In the genomic region with DNA sequence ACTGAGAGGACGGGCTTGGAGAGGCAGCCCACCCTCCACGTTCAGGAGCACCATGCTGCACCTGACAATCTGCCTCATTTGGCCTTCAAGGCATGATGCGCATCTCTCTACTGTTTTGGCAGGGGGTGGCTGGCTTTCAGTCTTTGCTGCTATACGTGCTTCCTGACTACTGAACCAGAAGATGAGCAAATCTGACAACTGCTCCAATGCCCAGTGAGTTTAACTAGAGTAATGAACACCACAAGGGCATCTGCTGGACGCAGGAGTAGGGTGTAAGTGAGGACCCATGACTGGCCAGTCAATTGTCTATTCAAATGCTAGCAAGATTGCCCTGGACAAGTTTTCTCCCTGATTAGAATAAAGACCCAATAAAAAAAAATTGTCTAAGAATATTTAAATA, we compare ENCODE assay signal across 27 cellular contexts.
"Had no signal": no experiment of that assay in that cellular context is flagged by ENCODE, and none has a peak within 500 bp of the region (broad histone marks: within the 10 kb centered on the region; RNA-seq: fewer than 3 reads in every experiment).

No MANE protein-coding gene starts in this region.

- H3K36me3 Mint-ChIP-seq: immature natural killer cell, naive B cell had no signal

- DNase-seq: colonic mucosa; cortex of kidney; effector CD8-positive, alpha-beta T cell; effector memory CD8-positive, alpha-beta T cell; endodermal cell; erythroblast; esophagus squamous epithelium; foreskin fibroblast; foreskin melanocyte; gastrocnemius medialis; glutamatergic neuron; head of caudate nucleus; heart right ventricle; hypothalamus; immature natural killer cell; islet precursor cell; kidney; kidney glomerular epithelial cell; left colon; left lung; left ventricle myocardium superior; lower lobe of right lung; mesenchymal stem cell; mucosa of descending colon; naive B cell had no signal

- H3K27me3 Mint-ChIP-seq: dendritic cell treated with granulocyte-macrophage colony-stimulating factor and Interleukin-4, amounts not matched to agents 40 ng/mL and 50 ng/mL, for 4 days; effector memory CD8-positive, alpha-beta T cell; naive B cell had no signal

- H3K9me3 Mint-ChIP-seq: dendritic cell treated with granulocyte-macrophage colony-stimulating factor and Interleukin-4, amounts not matched to agents 40 ng/mL and 50 ng/mL, for 4 days; mesothelial cell of epicardium had no signal

- H3K4me3 Mint-ChIP-seq: dendritic cell treated with granulocyte-macrophage colony-stimulating factor and Interleukin-4, amounts not matched to agents 40 ng/mL and 50 ng/mL, for 4 days; effector memory CD8-positive, alpha-beta T cell; endodermal cell; immature natural killer cell; mesothelial cell of epicardium; naive B cell had no signal

- H3K27ac Mint-ChIP-seq: dendritic cell treated with granulocyte-macrophage colony-stimulating factor and Interleukin-4, amounts not matched to agents 40 ng/mL and 50 ng/mL, for 4 days; effector memory CD8-positive, alpha-beta T cell; endodermal cell; immature natural killer cell; mesothelial cell of epicardium had no signal

- H3K4me1 Mint-ChIP-seq: endodermal cell, immature natural killer cell, naive B cell had no signal
